ENCODE assay signal across 1 cellular context in genomic region chr12:49487605-49488004, GRCh38.
A peak's percentile ranks its signal among the peaks of the same experiment; 100 is the strongest.
TF ChIP-seq lines count a peak whose summit lies in the region.

No MANE protein-coding gene starts in this region.

TF ChIP-seq in GM12878, 131 proteins besides CTCF, POLR2A, EP300 and RAD21:
- TF ChIP-seq TBL1XR1 (IDR thresholded peaks at IDR 0.05; ENCODE audit: low read depth, low read length) = no peak
- TF ChIP-seq SMARCA5 (IDR thresholded peaks at IDR 0.05) = no peak
- no peak for TF ChIP-seq IRF4 (IDR thresholded peaks at IDR 0.05; ENCODE audit: low read depth, low read length)
- no peak for TF ChIP-seq SMC3 (IDR thresholded peaks at IDR 0.05; ENCODE audit: borderline replicate concordance, low read length)
- peak; percentile 38 for TF ChIP-seq MEF2B (IDR thresholded peaks at IDR 0.05; ENCODE audit: partially characterized antibody, poor library complexity, severe bottlenecking)
- peak; percentile 43 for TF ChIP-seq RUNX3 (IDR thresholded peaks at IDR 0.05; ENCODE audit: low read length)
- TF ChIP-seq NRF1 (conservative IDR thresholded peaks at IDR 0.05; ENCODE audit: low read depth, low read length) = no peak
- TF ChIP-seq FOXK2 (IDR thresholded peaks at IDR 0.05) = no peak
- no peak for TF ChIP-seq ATF2 (IDR thresholded peaks at IDR 0.05; ENCODE audit: low read length)
- no peak for TF ChIP-seq CEBPZ (IDR thresholded peaks at IDR 0.05; ENCODE audit: low read depth, low read length)
- TF ChIP-seq NBN (IDR thresholded peaks at IDR 0.05) = no peak
- TF ChIP-seq TAF1 (IDR thresholded peaks at IDR 0.05; ENCODE audit: borderline replicate concordance, low read depth, low read length) = no peak
- TF ChIP-seq MEF2A (IDR thresholded peaks at IDR 0.05; ENCODE audit: insufficient read depth, low read depth, low read length) = no peak
- no peak for TF ChIP-seq BACH1 (IDR thresholded peaks at IDR 0.05; ENCODE audit: borderline replicate concordance)
- no peak for TF ChIP-seq KDM1A (IDR thresholded peaks at IDR 0.05; ENCODE audit: borderline replicate concordance)
- TF ChIP-seq NFIC (IDR thresholded peaks at IDR 0.05; ENCODE audit: low read depth, low read length) = no peak
- TF ChIP-seq NR2F1 (conservative IDR thresholded peaks at IDR 0.05) = no peak
- no peak for TF ChIP-seq PBX3 (IDR thresholded peaks at IDR 0.05; ENCODE audit: insufficient replicate concordance, low read depth, low read length)
- peak; percentile 27; the same call in 1 of the 2 replicates for TF ChIP-seq IKZF1 (conservative IDR thresholded peaks at IDR 0.05)
- TF ChIP-seq SREBF1 (IDR thresholded peaks at IDR 0.05; ENCODE audit: low read length) = no peak
- TF ChIP-seq EGR1 (IDR thresholded peaks at IDR 0.05; ENCODE audit: borderline replicate concordance in 1 of 2, low read depth in 2 of 2, low read length in 2 of 2) = no peak
- TF ChIP-seq ZBTB11 (CRISPR knock-in tag; IDR thresholded peaks at IDR 0.05) = no peak
- no peak for TF ChIP-seq JUNB (IDR thresholded peaks at IDR 0.05)
- TF ChIP-seq MTA3 (IDR thresholded peaks at IDR 0.05; ENCODE audit: borderline replicate concordance, low read length) = no peak
- TF ChIP-seq CHD2 (IDR thresholded peaks at IDR 0.05; ENCODE audit: borderline replicate concordance, low read depth, low read length) = no peak
- no peak for TF ChIP-seq PKNOX1 (IDR thresholded peaks at IDR 0.05)
- TF ChIP-seq GATAD2B (conservative IDR thresholded peaks at IDR 0.05; ENCODE audit: low read depth) = no peak
- TF ChIP-seq MLLT1 (IDR thresholded peaks at IDR 0.05) = no peak
- TF ChIP-seq BHLHE40 (IDR thresholded peaks at IDR 0.05; ENCODE audit: borderline replicate concordance in 1 of 2, low read depth in 2 of 2, low read length in 1 of 2) = peak in 1 of 2 experiments; percentile 44; a peak in 2 of 4 replicates
- no peak for TF ChIP-seq LARP7 (IDR thresholded peaks at IDR 0.05)
- TF ChIP-seq PML (IDR thresholded peaks at IDR 0.05; ENCODE audit: low read length) = no peak
- no peak for TF ChIP-seq KAT2A (conservative IDR thresholded peaks at IDR 0.05; ENCODE audit: control insufficient read depth, low read depth, low read length)
TF ChIP-seq in GM12878: peak in this region for 4.
